Comparison of ENCODE assay signal across 11 cellular contexts in genomic region chr10:119289227-119289925, GRCh38.
DNase-seq lines count a peak whose midpoint lies in the region; ATAC-seq and TF ChIP-seq lines count a peak whose summit lies in the region.
"Had no signal": no experiment of that assay in that cellular context is flagged by ENCODE, and none has a peak within 500 bp of the region (broad histone marks: within the 10 kb centered on the region; RNA-seq: fewer than 3 reads in every experiment).

No MANE protein-coding gene starts in this region.

- peaks cover 20% of the 10 kb centered on the region for H3F3A ChIP-seq in DOHH2 (ENCODE audit: control insufficient read depth, insufficient read depth)

- no peaks in the 10 kb centered on the region for H3K9me2 ChIP-seq in DOHH2 (replicated peaks; ENCODE audit: control insufficient read depth, low read length)

- POLR2A ChIA-PET in WTC11 (lab: Charles Lee): no interaction called here

- H3K4me2 ChIP-seq in DOHH2 (ENCODE audit: low read length): 0 out of 2 replicates have a peak overlapping the region, but pooled peaks have one; percentile 26

- peaks cover 17% of the 10 kb centered on the region for H3K4me1 Mint-ChIP-seq in WTC11

- CTCF ChIA-PET in WTC11 (lab: Charles Lee): interaction anchor here (1.1 to 1.6 kb wide), 6 partner anchors 16 to 200 kb away, joined by 3 to 6 read pairs (median 4); partner anchors contain the start of gene GRK5

- H3K4me3 ChIP-seq in DOHH2 (ENCODE audit: low read length) (no peak overlapping the region), right atrium auricular region (no peak overlapping the region)

- TF ChIP-seq CTCF in DOHH2 (IDR thresholded peaks at IDR 0.05; ENCODE audit: low read depth, low read length, poor library complexity, severe bottlenecking) (no peak), WTC11 (IDR thresholded peaks at IDR 0.05) (no peak), right atrium auricular region (IDR thresholded peaks at IDR 0.05) (no peak)

- no peaks in the 10 kb centered on the region for H3K79me2 ChIP-seq in DOHH2 (ENCODE audit: control insufficient read depth, low read length)

- H3K9me3 Mint-ChIP-seq in WTC11: no peaks in the 10 kb centered on the region

- peak; percentile 33; the same call in 1 of the 2 replicates for ATAC-seq in WTC11

- peaks cover 3% of the 10 kb centered on the region for H3K27me3 Mint-ChIP-seq in WTC11 (ENCODE audit: low read depth)

- H3K4me1 ChIP-seq in DOHH2 (ENCODE audit: control insufficient read depth, low read length) (peaks cover 51% of the 10 kb centered on the region), right atrium auricular region (peaks cover 0 to 74% of the 10 kb centered on the region in 2 donors)

- H3K27me3 ChIP-seq in DOHH2 (ENCODE audit: control insufficient read depth, low read length) (no peaks in the 10 kb centered on the region), right atrium auricular region (no peaks in the 10 kb centered on the region)

- H3K9me3 ChIP-seq in DOHH2 (ENCODE audit: control insufficient read depth, insufficient read depth, low read length) (peaks cover 3% of the 10 kb centered on the region; the same call in 1 of the 2 replicates), right atrium auricular region (no peaks in the 10 kb centered on the region)

- H4K20me1 ChIP-seq in DOHH2 (ENCODE audit: control insufficient read depth, insufficient read depth, low read depth, low read length): no peaks in the 10 kb centered on the region

- no peak overlapping the region for H3K4me3 Mint-ChIP-seq in WTC11

- H3K27ac Mint-ChIP-seq in WTC11: no peak overlapping the region

- H3K36me3 ChIP-seq in DOHH2 (ENCODE audit: control insufficient read depth, low read length) (no peaks in the 10 kb centered on the region), right atrium auricular region (no peaks in the 10 kb centered on the region)

- DNase-seq in WTC11 (ENCODE audit: low spot score): no peak
- DNase-seq in right atrium auricular region (ENCODE audit: low spot score): no peak
- peak; percentile 26 for DNase-seq in putamen (ENCODE audit: low spot score)
- no peak for DNase-seq in dedifferentiated amniotic fluid mesenchymal stem cell (ENCODE audit: extremely low spot score)
- no peak for DNase-seq in NCI-H187 (lab: John Stamatoyannopoulos, UW)
- no peak for DNase-seq in EL
- no peak for DNase-seq in NCI-H524 treated with DMSO at 0.1 percent for 48 hours (lab: John Stamatoyannopoulos, UW)
- DNase-seq: amniotic stem cell; DMS79; NK-92 treated with Interleukin-12 subunit alpha and Interleukin-12 subunit beta, amount 100 ng/mL, for 24 hours had no signal

- H3K27ac ChIP-seq in DOHH2 (ENCODE audit: low read depth, low read length) (no peak overlapping the region), right atrium auricular region (peak overlapping the region; percentile 55)

- no peaks in the 10 kb centered on the region for H3K36me3 Mint-ChIP-seq in WTC11

TF ChIP-seq in WTC11, 78 proteins besides CTCF, POLR2A, EP300 and RAD21:
- TF ChIP-seq FOXP4 (CRISPR knock-in tag; IDR thresholded peaks at IDR 0.05) (no peak), HMGA2 (CRISPR knock-in tag; IDR thresholded peaks at IDR 0.05) (no peak), PREB (CRISPR knock-in tag; IDR thresholded peaks at IDR 0.05; ENCODE audit: borderline replicate concordance) (no peak), ERG (CRISPR knock-in tag; IDR thresholded peaks at IDR 0.05) (no peak), JUN (CRISPR knock-in tag; IDR thresholded peaks at IDR 0.05) (no peak), EMX1 (CRISPR knock-in tag; IDR thresholded peaks at IDR 0.05) (no peak), GTF2I (CRISPR knock-in tag; conservative IDR thresholded peaks at IDR 0.05) (no peak), ZNF317 (CRISPR knock-in tag; IDR thresholded peaks at IDR 0.05; ENCODE audit: borderline replicate concordance, low read depth) (no peak), CREB1 (CRISPR knock-in tag; IDR thresholded peaks at IDR 0.05) (no peak), OVOL2 (CRISPR knock-in tag; IDR thresholded peaks at IDR 0.05; ENCODE audit: borderline replicate concordance) (no peak), TEAD1 (CRISPR knock-in tag; IDR thresholded peaks at IDR 0.05) (no peak)
- TF ChIP-seq, protein P1, sequence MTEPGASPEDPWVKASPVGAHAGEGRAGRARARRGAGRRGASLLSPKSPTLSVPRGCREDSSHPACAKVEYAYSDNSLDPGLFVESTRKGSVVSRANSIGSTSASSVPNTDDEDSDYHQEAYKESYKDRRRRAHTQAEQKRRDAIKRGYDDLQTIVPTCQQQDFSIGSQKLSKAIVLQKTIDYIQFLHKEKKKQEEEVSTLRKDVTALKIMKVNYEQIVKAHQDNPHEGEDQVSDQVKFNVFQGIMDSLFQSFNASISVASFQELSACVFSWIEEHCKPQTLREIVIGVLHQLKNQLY (CRISPR knock-in tag; IDR thresholded peaks at IDR 0.05): no peak
TF ChIP-seq in WTC11: peak in this region for 0.
